ENCODE assay signal across 10 cellular contexts in genomic region chr3:58577269-58577821, GRCh38. TPM values are rescaled to one million over a fixed set of nuclear protein-coding genes. Genes with fewer than 3 reads are reported as not detected.
DNase-seq lines count a peak whose midpoint lies in the region; ATAC-seq, FAIRE-seq and TF ChIP-seq lines count a peak whose summit lies in the region.
"Had no signal": no experiment of that assay in that cellular context is flagged by ENCODE, and none has a peak within 500 bp of the region (broad histone marks: within the 10 kb centered on the region; RNA-seq: fewer than 3 reads in every experiment).

TSS of gene FAM107A (minus strand) at chr3:58577391. CDS start at chr3:58569860, 7,531 bp downstream.

- H3K9me3 ChIP-seq in H1 (ENCODE audit: insufficient read depth in 2 of 2, low read depth in 1 of 2, low read length in 1 of 2) (no peaks in the 10 kb centered on the region), Caco-2 (no peaks in the 10 kb centered on the region)

- H2AFZ ChIP-seq in H1 (ENCODE audit: low read length): peak within 1 kb of the TSS; percentile 71

- H2BK15ac ChIP-seq in H1 (ENCODE audit: low read length): peak within 1 kb of the TSS; percentile 47; the same call in 1 of the 2 replicates

- no peak within 1 kb of the TSS for H2AK5ac ChIP-seq in H1 (ENCODE audit: low read depth, low read length)

- no TSS peak for BruUV-seq in Caco-2 (replicated peaks; lab: Mats Ljungman, UMichigan)

- H3K4ac ChIP-seq in H1 (replicated peaks; ENCODE audit: insufficient read length, low read depth, low read length): no peak within 1 kb of the TSS

- peaks cover 9% of the 10 kb centered on the region for H3K4me1 Mint-ChIP-seq in Caco-2 (ENCODE audit: low read depth, unreplicated experiment)
- H3K4me1 Mint-ChIP-seq: activated naive CD8-positive, alpha-beta T cell treated with anti-CD3 and anti-CD28 coated beads, Interleukin-2, amount 10 ng/mL, durations not matched to agents 7 days and 5 days had no signal

- H3K79me1 ChIP-seq in H1 (ENCODE audit: low read depth, low read length): no peaks in the 10 kb centered on the region

- H3K23me2 ChIP-seq in H1 (ENCODE audit: low read depth, low read length): no peaks in the 10 kb centered on the region

- H2BK120ac ChIP-seq in H1 (replicated peaks; ENCODE audit: low read depth, low read length): no peak within 1 kb of the TSS

- TF ChIP-seq CTCF in H1 (IDR thresholded peaks at IDR 0.05; ENCODE audit: control extremely low read depth in 1 of 3, insufficient read depth in 1 of 3, low read depth in 1 of 3, low read length in 3 of 3) (peak; percentile 25 to 50 (median 38); a peak in 3 of 4 replicates), Caco-2 (IDR thresholded peaks at IDR 0.05; ENCODE audit: insufficient read depth in 1 of 2, low read depth in 1 of 2, low read length in 1 of 2, severe bottlenecking in 1 of 2, unreplicated experiment in 1 of 2) (peak in 1 of 2 experiments; percentile 15)

- peak; percentile 58 for FAIRE-seq in H1 (lab: Jason Lieb, UNC)

- H3K36me3 ChIP-seq in H1 (ENCODE audit: control insufficient read depth in 2 of 4, insufficient read depth in 4 of 4, low read length in 3 of 4): no peaks in the 10 kb centered on the region
- no peaks in the 10 kb centered on the region for H3K36me3 ChIP-seq in Caco-2 (ENCODE audit: control insufficient read depth, insufficient read depth, low read length)

- no peaks in the 10 kb centered on the region for H4K20me1 ChIP-seq in H1 (replicated peaks in 1 of 2; ENCODE audit: control insufficient read depth in 1 of 2, insufficient read depth in 2 of 2, low read length in 2 of 2)

- no peak within 1 kb of the TSS for H3K4me3 Mint-ChIP-seq in Caco-2 (ENCODE audit: unreplicated experiment)
- H3K4me3 Mint-ChIP-seq: activated naive CD8-positive, alpha-beta T cell treated with anti-CD3 and anti-CD28 coated beads, Interleukin-2, amount 10 ng/mL, durations not matched to agents 7 days and 5 days had no signal

- no peak within 1 kb of the TSS for H3K23ac ChIP-seq in H1 (ENCODE audit: insufficient read length)

- no peak within 1 kb of the TSS for H3K27ac Mint-ChIP-seq in Caco-2 (ENCODE audit: unreplicated experiment)
- H3K27ac Mint-ChIP-seq: activated naive CD8-positive, alpha-beta T cell treated with anti-CD3 and anti-CD28 coated beads, Interleukin-2, amount 10 ng/mL, durations not matched to agents 7 days and 5 days had no signal

- H3K14ac ChIP-seq in H1 (ENCODE audit: insufficient read length): no peak within 1 kb of the TSS

- WGBS in H1 (ENCODE audit: extremely low coverage in 1 of 2, insufficient coverage in 1 of 2, insufficient read length in 1 of 2, insufficient replicate concordance in 2 of 2, low coverage in 1 of 2, low lambda C conversion rate in 2 of 2, missing lambda C conversion rate in 1 of 2), 2 experiments: 60% methylated on average over 12 of the region's 12 CpGs; no CpG with 5 or more reads in 1 of the 2 experiments

- TF ChIP-seq POLR2A in H1 (IDR thresholded peaks at IDR 0.05; ENCODE audit: control extremely low read depth in 1 of 2, low read depth in 2 of 2, low read length in 2 of 2): no peak

- H4K8ac ChIP-seq in H1 (ENCODE audit: extremely low read depth, insufficient read depth, low read length): no peak within 1 kb of the TSS

- POLR2A ChIA-PET in HEK293T (lab: Yijun Ruan, JAX) (no interaction called here), H1 (lab: Charles Lee; ENCODE audit: partially characterized antibody) (interaction anchor here (1.3 kb wide), 1 partner anchor 11 kb away, joined by 7 read pairs; no protein-coding TSS in a partner anchor), Caco-2 (lab: Charles Lee) (no interaction called here)

- intact Hi-C loops in Caco-2 (cut with micrococcal nuclease; ENCODE audit: unreplicated experiment): no loop called here

- CTCF ChIA-PET in HEK293T (lab: Yijun Ruan, JAX) (interaction anchor here (1.2 kb wide), 1 partner anchor 53 kb away, joined by 3 read pairs; no protein-coding TSS in a partner anchor), H1 (lab: Charles Lee; ENCODE audit: partially characterized antibody) (interaction anchor here (0.7 to 40.0 kb wide), 9 partner anchors 9 to 59 kb away, joined by 3 to 994 read pairs (median 4); no protein-coding TSS in a partner anchor), Caco-2 (lab: Charles Lee) (interaction anchor here (1.0 kb wide), 1 partner anchor 8 kb away, joined by 4 read pairs; no protein-coding TSS in a partner anchor)

- H3K27me3 ChIP-seq in H1 (replicated peaks in 1 of 4; ENCODE audit: control insufficient read depth in 3 of 4, extremely low read depth in 1 of 4, insufficient read depth in 3 of 4, low read length in 3 of 4) (no peaks in the 10 kb centered on the region), Caco-2 (replicated peaks; ENCODE audit: control insufficient read depth, insufficient read depth, low read length) (no peaks in the 10 kb centered on the region)

- H2BK12ac ChIP-seq in H1 (ENCODE audit: low read depth, low read length): peak within 1 kb of the TSS; percentile 45; the same call in 1 of the 2 replicates

- no peaks in the 10 kb centered on the region for H3K9me3 Mint-ChIP-seq in Caco-2 (ENCODE audit: unreplicated experiment)
- H3K9me3 Mint-ChIP-seq: activated naive CD8-positive, alpha-beta T cell treated with anti-CD3 and anti-CD28 coated beads, Interleukin-2, amount 10 ng/mL, durations not matched to agents 7 days and 5 days had no signal

- peaks cover 5% of the 10 kb centered on the region for H3K36me3 Mint-ChIP-seq in Caco-2 (ENCODE audit: insufficient read depth, unreplicated experiment)
- H3K36me3 Mint-ChIP-seq: activated naive CD8-positive, alpha-beta T cell treated with anti-CD3 and anti-CD28 coated beads, Interleukin-2, amount 10 ng/mL, durations not matched to agents 7 days and 5 days had no signal

- TF ChIP-seq RAD21 in H1 (IDR thresholded peaks at IDR 0.05 in 1 of 2, conservative IDR thresholded peaks at IDR 0.05 in 1 of 2; ENCODE audit: low read depth in 2 of 2, low read length in 2 of 2): peak; percentile 6 to 31; a peak in 1 of 4 replicates

- H4K91ac ChIP-seq in H1 (replicated peaks; ENCODE audit: insufficient read length, low read length): peak within 1 kb of the TSS; percentile 34

- H4K5ac ChIP-seq in H1 (ENCODE audit: insufficient read length, low read depth, low read length): no peak within 1 kb of the TSS

- H3K27me3 Mint-ChIP-seq in Caco-2 (ENCODE audit: insufficient read depth, unreplicated experiment): no peaks in the 10 kb centered on the region

- H3K4me3 ChIP-seq in H1 (ENCODE audit: extremely low read depth in 1 of 4, insufficient read depth in 2 of 4, low read depth in 3 of 4, low read length in 4 of 4) (no peak within 1 kb of the TSS), Caco-2 (ENCODE audit: low read depth, low read length) (no peak within 1 kb of the TSS)

- no peak within 1 kb of the TSS for H3K56ac ChIP-seq in H1 (replicated peaks; ENCODE audit: insufficient read length, low read depth, low read length)

- H2BK5ac ChIP-seq in H1 (ENCODE audit: low read depth, low read length): no peak within 1 kb of the TSS

- ATAC-seq in HG03520 (IDR thresholded peaks at IDR 0.05; ENCODE audit: unreplicated experiment): no peak

- H3K18ac ChIP-seq in H1 (ENCODE audit: extremely low read depth, low read length): no peak within 1 kb of the TSS; the same call in 1 of the 2 replicates

- no peak within 1 kb of the TSS for H3K27ac ChIP-seq in H1 (ENCODE audit: low read depth, low read length)
- H3K27ac ChIP-seq: HL-60 had no signal

- no peak for TF ChIP-seq EP300 in H1 (IDR thresholded peaks at IDR 0.05; ENCODE audit: borderline replicate concordance in 1 of 2, low read depth in 2 of 2, low read length in 2 of 2)

- H3K4me1 ChIP-seq in H1 (replicated peaks in 1 of 4; ENCODE audit: control insufficient read depth in 3 of 4, insufficient read depth in 4 of 4, low read length in 3 of 4) (peaks cover 1 to 8% (median 7%) of the 10 kb centered on the region in 4 experiments; a peak in 5 of 7 replicates), Caco-2 (peaks cover 9% of the 10 kb centered on the region; the same call in 1 of the 2 replicates)

- no peaks in the 10 kb centered on the region for H3K79me2 ChIP-seq in H1 (ENCODE audit: control insufficient read depth in 1 of 2, insufficient read depth in 2 of 2, low read length in 2 of 2)

- no peak within 1 kb of the TSS; a peak in 1 of 4 replicates for H3K4me2 ChIP-seq in H1 (ENCODE audit: insufficient read depth in 1 of 2, low read depth in 2 of 2, low read length in 2 of 2)

- H2BK20ac ChIP-seq in H1 (ENCODE audit: low read length): peak within 1 kb of the TSS; percentile 67; the same call in 1 of the 2 replicates

- DNase-seq in HEK293T (ENCODE audit: extremely low spot score): peak; percentile 25
- peak in 1 of 2 experiments; percentile 59 for DNase-seq in H1 (ENCODE audit: low read depth in 1 of 2, low spot score in 2 of 2)
- DNase-seq in left kidney (ENCODE audit: low read depth, low spot score): peak; percentile 64
- DNase-seq in stromal cell of bone marrow (ENCODE audit: low read depth): peak; percentile 31
- DNase-seq in NOMO-1 (lab: John Stamatoyannopoulos, UW; ENCODE audit: unreplicated experiment in 2 of 2): no peak
- no peak for DNase-seq in Caco-2
- no peak for DNase-seq in central memory CD4-positive, alpha-beta T cell
- DNase-seq: activated naive CD8-positive, alpha-beta T cell treated with anti-CD3 and anti-CD28 coated beads, Interleukin-2, amount 10 ng/mL, durations not matched to agents 7 days and 5 days had no signal

- H3K9ac ChIP-seq in H1 (replicated peaks in 1 of 4; ENCODE audit: extremely low read depth in 1 of 4, low read depth in 3 of 4, low read length in 3 of 4): no peak within 1 kb of the TSS; a peak in 1 of 7 replicates

TF ChIP-seq in HEK293T, 16 proteins besides CTCF, POLR2A, EP300 and RAD21 (continues in another document):
- TF ChIP-seq FOXK2 (IDR thresholded peaks at IDR 0.05): no peak
- TF ChIP-seq FOXM1 (IDR thresholded peaks at IDR 0.05; ENCODE audit: borderline replicate concordance): no peak
- no peak for TF ChIP-seq ARNT (IDR thresholded peaks at IDR 0.05)
- no peak for TF ChIP-seq ZNF384 (IDR thresholded peaks at IDR 0.05)
- TF ChIP-seq ELF4 (IDR thresholded peaks at IDR 0.05): no peak

TF ChIP-seq in H1, 55 proteins besides CTCF, POLR2A, EP300 and RAD21 (continues in another document):
- no peak for TF ChIP-seq JUND (IDR thresholded peaks at IDR 0.05; ENCODE audit: low read length)
- no peak for TF ChIP-seq MAX (IDR thresholded peaks at IDR 0.05)
- no peak for TF ChIP-seq SP2 (IDR thresholded peaks at IDR 0.05; ENCODE audit: low read length)

RNA-seq across cellular contexts. Expression of gene FAM107A, which starts in this region (rescaled TPM):
- total RNA-seq in H1 (2021; fragmentation: NEBNext Ultra II Directional; extraction: Animal tissue kit (Norgen Biotek cat#: 25700)): 0.57 and 0.65 TPM in 2 replicates
- polyA plus RNA-seq in H1 (2011; rRNA removed): 0.51 and 1.1 TPM in 2 replicates
- polyA plus RNA-seq in H1 (2011; cell fraction: cytosol; rRNA removed): 0.83 TPM
- polyA plus RNA-seq in H1 (2011; cell fraction: nucleus; rRNA removed): 0.61 TPM
- 0.16 to 0.23 TPM (median 0.22 TPM) in 4 replicates for polyA plus RNA-seq in H1 (2012, experiment 1 of 2)
- 0.33 TPM for polyA plus RNA-seq in H1 (2012, experiment 2 of 2)
- 0.53 TPM for polyA plus RNA-seq in H1 (2013, experiment 1 of 2)
- polyA plus RNA-seq in H1 (2013, experiment 2 of 2): 0.50 TPM
- 0.05 and 0.60 TPM in 2 replicates for polyA minus RNA-seq in H1 (2011; rRNA and poly(A)+ RNA removed)
- 1.0 TPM for polyA minus RNA-seq in H1 (2011; cell fraction: cytosol; rRNA and poly(A)+ RNA removed)
- polyA minus RNA-seq in H1 (2011; cell fraction: nucleus; rRNA and poly(A)+ RNA removed): 0.40 TPM
- total RNA-seq in Caco-2 (2022): not detected in 2 replicates
- total RNA-seq: activated naive CD8-positive, alpha-beta T cell treated with anti-CD3 and anti-CD28 coated beads, Interleukin-2, amount 10 ng/mL, durations not matched to agents 7 days and 5 days had no signal

Comparison
In these comparisons a context has a peak if more than half of its experiments do, and no peak if none do; other contexts are left out.
1. DNase-seq: peak in HEK293T (single experiment), left kidney (single experiment) and stromal cell of bone marrow (single experiment); none in NOMO-1 (0 of 2), Caco-2 (0 of 2) and central memory CD4-positive, alpha-beta T cell (single experiment).